ENCODE assay signal across 14 cellular contexts in the genomic region with DNA sequence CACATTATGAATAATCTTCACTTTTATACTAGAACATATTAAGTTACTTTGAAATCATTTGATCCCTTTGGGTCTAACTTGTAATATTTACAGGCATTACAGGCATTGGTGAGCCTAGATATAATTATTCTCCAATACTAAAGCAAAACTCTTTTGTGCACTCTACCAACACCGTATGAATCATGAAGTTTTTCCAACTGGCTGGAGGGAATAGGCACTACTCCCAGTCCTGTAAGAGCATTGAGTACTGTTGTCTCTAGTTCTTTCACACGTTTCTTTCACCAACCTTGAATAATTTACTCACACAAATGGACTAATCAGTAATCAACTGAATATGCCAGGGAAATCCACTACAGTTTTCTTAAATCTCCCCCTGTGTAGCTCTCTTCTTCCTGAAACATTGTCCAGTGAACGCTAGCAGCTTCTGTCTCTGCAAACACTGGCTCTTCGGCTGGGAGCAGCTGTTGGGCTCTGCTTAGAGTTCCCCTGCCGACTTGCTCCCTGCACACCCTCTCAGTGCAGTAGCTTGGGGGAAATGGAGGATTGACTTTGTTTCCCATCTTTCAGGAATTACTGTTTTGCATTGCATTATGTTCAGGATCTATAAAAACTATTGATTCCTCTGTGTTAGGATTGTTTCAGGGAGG.
DNase-seq lines count a peak whose midpoint lies in the region; ATAC-seq, FAIRE-seq and TF ChIP-seq lines count a peak whose summit lies in the region.
"Had no signal": no experiment of that assay in that cellular context is flagged by ENCODE, and none has a peak within 500 bp of the region (broad histone marks: within the 10 kb centered on the region; RNA-seq: fewer than 3 reads in every experiment).

No MANE protein-coding gene starts in this region.

- no peaks in the 10 kb centered on the region for H3K79me2 ChIP-seq in HepG2 (ENCODE audit: insufficient read depth, low read length)

- H3K27me3 ChIP-seq in HepG2 (ENCODE audit: control insufficient read depth in 1 of 2, insufficient read depth in 2 of 2, low read length in 2 of 2) (no peaks in the 10 kb centered on the region), right lobe of liver (no peaks in the 10 kb centered on the region), aorta (ENCODE audit: control insufficient read depth in 1 of 2, insufficient read depth in 2 of 2, low read length in 1 of 2) (no peaks in the 10 kb centered on the region)
- H3K27me3 ChIP-seq: BLaER1, neutrophil had no signal

- no peaks in the 10 kb centered on the region for H3K9me3 ChIP-seq in HepG2 (ENCODE audit: low read length)
- H3K9me3 ChIP-seq in right lobe of liver, result no peaks in the 10 kb centered on the region
- no peaks in the 10 kb centered on the region for H3K9me3 ChIP-seq in aorta (ENCODE audit: control insufficient read depth, low read length)
- H3K9me3 ChIP-seq: BLaER1, neutrophil had no signal

- H4K20me1 ChIP-seq in HepG2 (ENCODE audit: insufficient read depth, low read length), result no peaks in the 10 kb centered on the region
- H4K20me1 ChIP-seq: BLaER1 had no signal

- TF ChIP-seq POLR2A in HepG2 (IDR thresholded peaks at IDR 0.05; ENCODE audit: insufficient read depth in 1 of 2, low read depth in 2 of 2, low read length in 2 of 2) (no peak), right lobe of liver (IDR thresholded peaks at IDR 0.05) (no peak)

- CTCF ChIA-PET in HepG2 (lab: Yijun Ruan, JAX; ENCODE audit: low intra/inter-chr PET ratio, low total read pairs), result no interaction called here

- peak; percentile 39; the same call in 1 of the 3 replicates for ATAC-seq in HepG2
- no peak for ATAC-seq in right lobe of liver
- peak; percentile 63 for ATAC-seq in aorta (ENCODE audit: low FRiP score)
- ATAC-seq in HG03354 (IDR thresholded peaks at IDR 0.05; ENCODE audit: poor library complexity, severe bottlenecking, unreplicated experiment), result no peak
- ATAC-seq in HG03378 (IDR thresholded peaks at IDR 0.05; ENCODE audit: unreplicated experiment), result no peak
- ATAC-seq in activated naive CD4-positive, alpha-beta T cell treated with anti-CD3 and anti-CD28 coated beads, Interleukin-2, amount 50 U/mL, for 72 hours, result no peak
- ATAC-seq: left colon, T-helper 17 cell had no signal

- FAIRE-seq in HepG2 (lab: Jason Lieb, UNC), result no peak

- H3K4me1 ChIP-seq in HepG2 (ENCODE audit: insufficient read depth, low read length) (no peaks in the 10 kb centered on the region), right lobe of liver (no peaks in the 10 kb centered on the region), aorta (ENCODE audit: control insufficient read depth in 1 of 2, insufficient read depth in 2 of 2, low read length in 2 of 2) (no peaks in the 10 kb centered on the region)

- H3K27ac ChIP-seq in HepG2 (ENCODE audit: extremely low read length, insufficient read depth, low read length), result no peak overlapping the region
- no peak overlapping the region for H3K27ac ChIP-seq in right lobe of liver
- no peak overlapping the region for H3K27ac ChIP-seq in aorta (ENCODE audit: low read depth in 1 of 2, low read length in 2 of 2)
- H3K27ac ChIP-seq: BLaER1, neutrophil had no signal

- no peak overlapping the region for H3K9ac ChIP-seq in HepG2 (ENCODE audit: insufficient read depth, low read depth, low read length)
- H3K9ac ChIP-seq: BLaER1 had no signal

- H3K4me3 ChIP-seq in HepG2 (replicated peaks in 1 of 3; ENCODE audit: insufficient read depth in 1 of 3, low read depth in 2 of 3, low read length in 3 of 3), result no peak overlapping the region
- no peak overlapping the region for H3K4me3 ChIP-seq in right lobe of liver
- no peak overlapping the region for H3K4me3 ChIP-seq in astrocyte of the spinal cord (ENCODE audit: low read depth, low read length)
- H3K4me3 ChIP-seq in aorta (ENCODE audit: low read length in 2 of 2), result no peak overlapping the region
- H3K4me3 ChIP-seq: BLaER1 had no signal

- TF ChIP-seq EP300 in HepG2 (IDR thresholded peaks at IDR 0.05; ENCODE audit: low read depth in 2 of 2, low read length in 2 of 2), result no peak
- TF ChIP-seq EP300 in HepG2 (CRISPR knock-in tag; IDR thresholded peaks at IDR 0.05; ENCODE audit: borderline replicate concordance), result no peak

- TF ChIP-seq RAD21 in HepG2 (CRISPR knock-in tag; IDR thresholded peaks at IDR 0.05), result no peak

- POLR2A ChIA-PET in HepG2 (lab: Yijun Ruan, JAX), result no interaction called here

- no peaks in the 10 kb centered on the region for H3K36me3 Mint-ChIP-seq in activated naive CD4-positive, alpha-beta T cell treated with anti-CD3 and anti-CD28 coated beads, Interleukin-2, amount 50 U/mL, for 72 hours

- no peak overlapping the region for H3K27ac Mint-ChIP-seq in activated naive CD4-positive, alpha-beta T cell treated with anti-CD3 and anti-CD28 coated beads, Interleukin-2, amount 50 U/mL, for 72 hours
- H3K27ac Mint-ChIP-seq: T-helper 17 cell had no signal

- BruUV-seq in HepG2 (replicated peaks; lab: Mats Ljungman, UMichigan), result no TSS peak

- in situ Hi-C loops in HepG2 (cut with HindIII; ENCODE audit: extremely low pct_ligation_motif_present, low pct_unique_long_range_greater_than_20kb), result no loop called here
- in situ Hi-C loops in astrocyte of the spinal cord (cut with HindIII; ENCODE audit: low sequenced_read_pairs), result no loop called here

- WGBS in HepG2 (ENCODE audit: low lambda C conversion rate), result under 1% methylated on average over 5 of the region's 5 CpGs
- 27% methylated on average over 5 of the region's 5 CpGs for WGBS in right lobe of liver (ENCODE audit: insufficient coverage, low coverage, low lambda C conversion rate, missing lambda C conversion rate)
- WGBS in aorta, 2 donors, result 12 to 23% methylated on average over 5 of the region's 5 CpGs

- no peak overlapping the region for H2AFZ ChIP-seq in HepG2 (ENCODE audit: low read length)

- H3K4me2 ChIP-seq in HepG2 (ENCODE audit: low read depth, low read length), result no peak overlapping the region
- H3K4me2 ChIP-seq: BLaER1 had no signal

- H3K36me3 ChIP-seq in HepG2 (replicated peaks in 1 of 2; ENCODE audit: control insufficient read depth in 1 of 2, insufficient read depth in 2 of 2, low read length in 2 of 2) (no peaks in the 10 kb centered on the region), right lobe of liver (no peaks in the 10 kb centered on the region), aorta (ENCODE audit: control insufficient read depth in 1 of 2, insufficient read depth in 2 of 2, low read length in 1 of 2) (no peaks in the 10 kb centered on the region)
- H3K36me3 ChIP-seq: BLaER1, neutrophil had no signal

- intact Hi-C loops in HepG2 (cut with micrococcal nuclease; ENCODE audit: unreplicated experiment) (no loop called here), right lobe of liver (cut with DNase I) (no loop called here), aorta (cut with DNase I) (no loop called here)

- TF ChIP-seq CTCF in HepG2 (CRISPR knock-in tag; IDR thresholded peaks at IDR 0.05) (no peak), right lobe of liver (IDR thresholded peaks at IDR 0.05) (no peak), astrocyte of the spinal cord (IDR thresholded peaks at IDR 0.05; ENCODE audit: low read depth, low read length) (no peak)

- DNase-seq in HepG2 (ENCODE audit: low spot score) (no peak), right lobe of liver (no peak), astrocyte of the spinal cord (ENCODE audit: low read depth, low spot score) (peak; percentile 45), iris pigment epithelial cell (ENCODE audit: low read depth) (peak; percentile 11), aorta (no peak)
- no peak for DNase-seq in activated naive CD4-positive, alpha-beta T cell treated with anti-CD3 and anti-CD28 coated beads, Interleukin-2, amount 50 U/mL, for 72 hours (ENCODE audit: low spot score in 2 of 2)
- DNase-seq: activated effector memory CD4-positive, alpha-beta T cell treated with anti-CD3 and anti-CD28 coated beads, Interleukin-2, amount 50 U/mL, for 16 hours; GF-D8; T-helper 17 cell had no signal

- H3K9me3 Mint-ChIP-seq in activated naive CD4-positive, alpha-beta T cell treated with anti-CD3 and anti-CD28 coated beads, Interleukin-2, amount 50 U/mL, for 72 hours, result peaks cover 4% of the 10 kb centered on the region in 2 donors

TF ChIP-seq in HepG2, 621 proteins besides CTCF, POLR2A, EP300 and RAD21 (continues in another document):
- no peak for TF ChIP-seq AGO2 (optimal IDR thresholded peaks at IDR 0.05; ENCODE audit: low read depth, low read length)
- no peak for TF ChIP-seq MAF1 (CRISPR knock-in tag; IDR thresholded peaks at IDR 0.05; ENCODE audit: borderline replicate concordance)
- TF ChIP-seq, protein P1, sequence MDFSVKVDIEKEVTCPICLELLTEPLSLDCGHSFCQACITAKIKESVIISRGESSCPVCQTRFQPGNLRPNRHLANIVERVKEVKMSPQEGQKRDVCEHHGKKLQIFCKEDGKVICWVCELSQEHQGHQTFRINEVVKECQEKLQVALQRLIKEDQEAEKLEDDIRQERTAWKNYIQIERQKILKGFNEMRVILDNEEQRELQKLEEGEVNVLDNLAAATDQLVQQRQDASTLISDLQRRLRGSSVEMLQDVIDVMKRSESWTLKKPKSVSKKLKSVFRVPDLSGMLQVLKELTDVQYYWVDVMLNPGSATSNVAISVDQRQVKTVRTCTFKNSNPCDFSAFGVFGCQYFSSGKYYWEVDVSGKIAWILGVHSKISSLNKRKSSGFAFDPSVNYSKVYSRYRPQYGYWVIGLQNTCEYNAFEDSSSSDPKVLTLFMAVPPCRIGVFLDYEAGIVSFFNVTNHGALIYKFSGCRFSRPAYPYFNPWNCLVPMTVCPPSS (IDR thresholded peaks at IDR 0.05), result no peak
- TF ChIP-seq, protein P2, sequence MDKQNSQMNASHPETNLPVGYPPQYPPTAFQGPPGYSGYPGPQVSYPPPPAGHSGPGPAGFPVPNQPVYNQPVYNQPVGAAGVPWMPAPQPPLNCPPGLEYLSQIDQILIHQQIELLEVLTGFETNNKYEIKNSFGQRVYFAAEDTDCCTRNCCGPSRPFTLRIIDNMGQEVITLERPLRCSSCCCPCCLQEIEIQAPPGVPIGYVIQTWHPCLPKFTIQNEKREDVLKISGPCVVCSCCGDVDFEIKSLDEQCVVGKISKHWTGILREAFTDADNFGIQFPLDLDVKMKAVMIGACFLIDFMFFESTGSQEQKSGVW (CRISPR knock-in tag; IDR thresholded peaks at IDR 0.05; ENCODE audit: borderline replicate concordance), result no peak
- TF ChIP-seq ZNF12 (CRISPR knock-in tag; IDR thresholded peaks at IDR 0.05), result no peak
- TF ChIP-seq KDM3A (CRISPR knock-in tag; IDR thresholded peaks at IDR 0.05; ENCODE audit: low read depth), result no peak
- no peak for TF ChIP-seq KLF15 (CRISPR knock-in tag; IDR thresholded peaks at IDR 0.05; ENCODE audit: borderline replicate concordance)
- TF ChIP-seq ZNF530 (CRISPR knock-in tag; IDR thresholded peaks at IDR 0.05; ENCODE audit: low read depth), result no peak

Comparison
In these comparisons a context has a peak if more than half of its experiments do, and no peak if none do; other contexts are left out.
1. ATAC-seq: peak in HepG2 (single experiment) and aorta (single experiment); none in right lobe of liver (0 of 4), HG03354 (single experiment), HG03378 (single experiment) and activated naive CD4-positive, alpha-beta T cell treated with anti-CD3 and anti-CD28 coated beads, Interleukin-2, amount 50 U/mL, for 72 hours (0 of 2).
2. DNase-seq: peak in astrocyte of the spinal cord (single experiment) and iris pigment epithelial cell (single experiment); none in HepG2 (single experiment), right lobe of liver (0 of 3), aorta (0 of 2) and activated naive CD4-positive, alpha-beta T cell treated with anti-CD3 and anti-CD28 coated beads, Interleukin-2, amount 50 U/mL, for 72 hours (0 of 2).